In genomic region chr19:43826787-43827754, GRCh38 we compare ENCODE assay signal across 8 cellular contexts. TPM values are rescaled to one million over a fixed set of nuclear protein-coding genes. Genes with fewer than 3 reads are reported as not detected.
DNase-seq lines count a peak whose midpoint lies in the region; ATAC-seq and TF ChIP-seq lines count a peak whose summit lies in the region.

Gene ZNF283, plus strand, starts transcription at chr19:43827321. Its CDS starts 6,184 bp downstream, at chr19:43833505.

- H3K9me3 Mint-ChIP-seq in CD4-positive, alpha-beta memory T cell: peaks cover 0 to 2% (median 0%) of the 10 kb centered on the region in 8 donors
- H3K9me3 Mint-ChIP-seq in naive B cell: peaks cover 0 to 9% (median 4%) of the 10 kb centered on the region in 7 donors

- H3K4me3 Mint-ChIP-seq in CD4-positive, alpha-beta memory T cell: peak within 1 kb of the TSS; percentile 73 to 94 (median 91)
- peak within 1 kb of the TSS; percentile 87 to 96 (median 94) for H3K4me3 Mint-ChIP-seq in naive B cell

- peak; percentile 67 for ATAC-seq in GM21360 (IDR thresholded peaks at IDR 0.05; ENCODE audit: unreplicated experiment)
- peak; percentile 97 to 98 for ATAC-seq in naive B cell (ENCODE audit: low read depth in 2 of 2)

- CTCF ChIA-PET in CD4-positive, alpha-beta memory T cell (lab: Charles Lee; ENCODE audit: partially characterized antibody): interaction anchor here (1.0 to 1.2 kb wide), 2 partner anchors 17 to 673 kb away, joined by 3 to 9 read pairs; partner anchors contain the start of gene ZNF180

- H3K27me3 Mint-ChIP-seq in CD4-positive, alpha-beta memory T cell: peaks cover 0 to 1% of the 10 kb centered on the region in 2 donors
- H3K27me3 Mint-ChIP-seq in naive B cell: peaks cover 10 to 32% (median 13%) of the 10 kb centered on the region in 3 donors

- peak within 1 kb of the TSS; percentile 33 for H3K27ac ChIP-seq in CD4-positive, alpha-beta memory T cell (ENCODE audit: low read depth, low read length)
- H3K27ac ChIP-seq in Peyer's patch: peak within 1 kb of the TSS; percentile 28 to 79 (median 69)

- peak within 1 kb of the TSS; percentile 41 to 89 (median 83) for H3K27ac Mint-ChIP-seq in CD4-positive, alpha-beta memory T cell
- peak within 1 kb of the TSS; percentile 3 to 85 (median 53) for H3K27ac Mint-ChIP-seq in naive B cell

- peak; percentile 73 to 80 (median 76) for DNase-seq in CD4-positive, alpha-beta memory T cell
- peak; percentile 25 for DNase-seq in Jurkat, Clone E6-1 (ENCODE audit: low read depth, low spot score)
- DNase-seq in Peyer's patch (peak; percentile 86 to 96 (median 91)), activated T-helper 1 cell treated with Interleukin-2 at 50 U/mL for 16 hours (ENCODE audit: low read depth) (peak; percentile 65), fibroblast of mammary gland (ENCODE audit: low read depth) (peak; percentile 89), naive B cell (peak; percentile 77)
- peak; percentile 61 to 74 for DNase-seq in stimulated activated CD8-positive, alpha-beta memory T cell treated with anti-CD3 and anti-CD28 coated beads, Interleukin-7, amount 100 ng/mL, for 48 hours (ENCODE audit: extremely low read depth in 1 of 2, low read depth in 1 of 2)

- no peaks in the 10 kb centered on the region for H3K27me3 ChIP-seq in CD4-positive, alpha-beta memory T cell (ENCODE audit: insufficient read depth, low read length)
- H3K27me3 ChIP-seq in Peyer's patch: no peaks in the 10 kb centered on the region

- H3K4me3 ChIP-seq in CD4-positive, alpha-beta memory T cell (ENCODE audit: low read length in 2 of 2): peak within 1 kb of the TSS; percentile 70 to 73
- peak within 1 kb of the TSS; percentile 47 for H3K4me3 ChIP-seq in Jurkat, Clone E6-1 (ENCODE audit: low read length)
- H3K4me3 ChIP-seq in Peyer's patch: peak within 1 kb of the TSS; percentile 53 to 82 (median 66)
- peak within 1 kb of the TSS; percentile 77 for H3K4me3 ChIP-seq in fibroblast of mammary gland (ENCODE audit: control insufficient read depth, low read depth, low read length)

- POLR2A ChIA-PET in CD4-positive, alpha-beta memory T cell (lab: Charles Lee; ENCODE audit: partially characterized antibody): interaction anchor here (0.6 to 1.2 kb wide), 3 partner anchors 62 to 108 kb away, joined by 3 read pairs; partner anchors contain the start of gene ZNF45

- intact Hi-C loops in CD4-positive, alpha-beta memory T cell (cut with micrococcal nuclease): loop anchor here (1.0 to 2.0 kb wide), 2 partner anchors 72 to 175 kb away; partner anchors contain the start of genes SMG9 and ZNF230

- peaks cover 13% of the 10 kb centered on the region for H3K4me1 ChIP-seq in CD4-positive, alpha-beta memory T cell (ENCODE audit: insufficient read depth, low read length)
- H3K4me1 ChIP-seq in Peyer's patch: peaks cover 0 to 4% (median 2%) of the 10 kb centered on the region in 4 donors

- H3K36me3 ChIP-seq in CD4-positive, alpha-beta memory T cell (ENCODE audit: insufficient read depth, low read length): peaks cover 10% of the 10 kb centered on the region
- H3K36me3 ChIP-seq in Peyer's patch: peaks cover 0 to 36% (median 0%) of the 10 kb centered on the region in 3 donors

- H3K9me3 ChIP-seq in CD4-positive, alpha-beta memory T cell (ENCODE audit: control insufficient read depth in 1 of 2, low read length in 2 of 2): no peaks in the 10 kb centered on the region
- H3K9me3 ChIP-seq in Peyer's patch: peaks cover 0 to 2% (median 0%) of the 10 kb centered on the region in 4 donors

- TF ChIP-seq POLR2A in Peyer's patch (IDR thresholded peaks at IDR 0.05): no peak

- peaks cover 9 to 20% (median 16%) of the 10 kb centered on the region in 4 donors for H3K4me1 Mint-ChIP-seq in CD4-positive, alpha-beta memory T cell
- H3K4me1 Mint-ChIP-seq in naive B cell: peaks cover 19 to 20% (median 19%) of the 10 kb centered on the region in 3 donors

- H3K36me3 Mint-ChIP-seq in CD4-positive, alpha-beta memory T cell: peaks cover 24 to 29% of the 10 kb centered on the region in 2 donors
- peaks cover 1 to 15% of the 10 kb centered on the region in 2 donors for H3K36me3 Mint-ChIP-seq in naive B cell

- TF ChIP-seq CTCF in Peyer's patch (IDR thresholded peaks at IDR 0.05) (no peak), fibroblast of mammary gland (conservative IDR thresholded peaks at IDR 0.05; ENCODE audit: control insufficient read depth, insufficient read depth, low read depth, low read length) (no peak)

RNA-seq across cellular contexts. Expression of gene ZNF283, which starts in this region (rescaled TPM):
- total RNA-seq in CD4-positive, alpha-beta memory T cell: 10 to 100 TPM; 18.1 to 20.7 TPM
- polyA plus RNA-seq in CD4-positive, alpha-beta memory T cell: 1 to 10 TPM; 4.3 to 4.9 TPM
- polyA plus RNA-seq in Jurkat, Clone E6-1 (2012; ENCODE audit: insufficient read depth, insufficient read length): not detected
- 10 to 100 TPM in 2 of 4 donors, 1 to 10 TPM in 2; 5.4 to 22.1 (median 11.8) TPM for total RNA-seq in Peyer's patch
- polyA plus RNA-seq in naive B cell (ENCODE audit: low read depth in 6 of 6): 1 to 10 TPM in 5 of 6 donors, not detected in 1; 2.0 to 6.4 (median 5.5) TPM

Comparison
In these comparisons a context has a peak if more than half of its experiments do, and no peak if none do; other contexts are left out.
1. Peak in every context shown above with its lines: DNase-seq, ATAC-seq, H3K4me3 ChIP-seq and H3K27ac ChIP-seq.
2. DNase-seq: peak in every context shown above with its lines; median percentile 91 in Peyer's patch; 89 in fibroblast of mammary gland; 77 in naive B cell; 76 in CD4-positive, alpha-beta memory T cell; 68 in stimulated activated CD8-positive, alpha-beta memory T cell treated with anti-CD3 and anti-CD28 coated beads, Interleukin-7, amount 100 ng/mL, for 48 hours; 65 in activated T-helper 1 cell treated with Interleukin-2 at 50 U/mL for 16 hours; 25 in Jurkat, Clone E6-1.